In genomic region chr1:66704177-66704880, GRCh38 we compare ENCODE assay signal across 19 cellular contexts. TPM values are rescaled to one million over a fixed set of nuclear protein-coding genes. Genes with fewer than 3 reads are reported as not detected.
DNase-seq lines count a peak whose midpoint lies in the region; ATAC-seq and TF ChIP-seq lines count a peak whose summit lies in the region.
"Had no signal": no experiment of that assay in that cellular context is flagged by ENCODE, and none has a peak within 500 bp of the region (broad histone marks: within the 10 kb centered on the region; RNA-seq: fewer than 3 reads in every experiment).

No MANE protein-coding gene starts in this region.

- H3K27me3 Mint-ChIP-seq in T-cell: peaks cover 10 to 16% of the 10 kb centered on the region in 2 donors

- no peaks in the 10 kb centered on the region for H3K27me3 ChIP-seq in subcutaneous abdominal adipose tissue (ENCODE audit: control insufficient read depth in 5 of 5, insufficient read depth in 4 of 5, low read length in 5 of 5)

- no peak overlapping the region for H3K9ac ChIP-seq in subcutaneous abdominal adipose tissue (ENCODE audit: low read length in 5 of 5)
- H3K9ac ChIP-seq: KMS-11 had no signal

- TF ChIP-seq CTCF in choroid plexus epithelial cell (conservative IDR thresholded peaks at IDR 0.05; ENCODE audit: low read depth, low read length): no peak

- CTCF ChIA-PET in T-cell (lab: Charles Lee): no interaction called here

- H3K4me1 Mint-ChIP-seq in T-cell: no peaks in the 10 kb centered on the region

- POLR2A ChIA-PET in T-cell (lab: Charles Lee): interaction anchor here in 1 of 2 donors (0.6 kb wide), 1 partner anchor 33 kb away, joined by 3 read pairs; no protein-coding TSS in a partner anchor

- no peaks in the 10 kb centered on the region for H3K9me3 ChIP-seq in subcutaneous abdominal adipose tissue (ENCODE audit: control insufficient read depth in 5 of 5, low read length in 5 of 5)
- H3K9me3 ChIP-seq: Caco-2 had no signal

- H3K9me3 Mint-ChIP-seq in T-cell: no peaks in the 10 kb centered on the region
- H3K9me3 Mint-ChIP-seq: CD4-positive, alpha-beta T cell; HFFc6 had no signal

- H3K36me3 Mint-ChIP-seq in T-cell: no peaks in the 10 kb centered on the region

- H3K4me1 ChIP-seq in subcutaneous abdominal adipose tissue (ENCODE audit: control insufficient read depth in 5 of 5, insufficient read depth in 5 of 5, low read length in 5 of 5): peaks cover 0 to 19% (median 11%) of the 10 kb centered on the region in 5 donors
- H3K4me1 ChIP-seq: Caco-2 had no signal

- no peak overlapping the region for H3K27ac Mint-ChIP-seq in T-cell
- H3K27ac Mint-ChIP-seq: CD4-positive, alpha-beta T cell had no signal

- no peak overlapping the region for H3K4me3 ChIP-seq in choroid plexus epithelial cell (ENCODE audit: low read depth, low read length)
- H3K4me3 ChIP-seq in subcutaneous abdominal adipose tissue (ENCODE audit: low read depth in 1 of 5, low read length in 5 of 5): peak overlapping the region in 1 of 5 donors; percentile 7

- H3K4me3 Mint-ChIP-seq in T-cell: no peak overlapping the region
- H3K4me3 Mint-ChIP-seq: CD4-positive, alpha-beta T cell had no signal

- no peak for ATAC-seq in T-cell (replicated peaks in 1 of 4)
- ATAC-seq: Right ventricle myocardium inferior had no signal

- H3K36me3 ChIP-seq in subcutaneous abdominal adipose tissue (ENCODE audit: control insufficient read depth in 5 of 5, insufficient read depth in 5 of 5, low read length in 5 of 5): no peaks in the 10 kb centered on the region

- DNase-seq in EH (ENCODE audit: low read depth): peak; percentile 16
- DNase-seq in choroid plexus epithelial cell (ENCODE audit: low read depth): peak; percentile 54
- peak; percentile 20 for DNase-seq in iris pigment epithelial cell (ENCODE audit: low read depth)
- DNase-seq in NK-92 treated with Interleukin-12 subunit alpha and Interleukin-12 subunit beta, amount 100 ng/mL, for 24 hours (lab: John Stamatoyannopoulos, UW): no peak
- DNase-seq in NCI-H226: no peak
- no peak for DNase-seq in T-cell
- DNase-seq in mucosa of gallbladder (ENCODE audit: low spot score): no peak
- DNase-seq: Caco-2; CD4-positive, alpha-beta T cell; GDM1; H7; NCI-H2107; NCI-H526 treated with DMSO at 0.1 percent for 48 hours had no signal

- H3K27ac ChIP-seq in subcutaneous abdominal adipose tissue (ENCODE audit: low read depth, low read length): peak overlapping the region; percentile 32
- H3K27ac ChIP-seq: KMS-11 had no signal

RNA-seq across cellular contexts. Expression of gene DYNLT5, which starts 47.9 kb away (rescaled TPM):
- total RNA-seq in T-cell (under 1 TPM in 1 of 5 donors, not detected in 4; 0.78 TPM), mucosa of gallbladder (0.32 TPM)
- total RNA-seq: A172; Caco-2; CD4-positive, alpha-beta T cell; HT-29 had no signal

Comparison
In these comparisons a context has a peak if more than half of its experiments do, and no peak if none do; other contexts are left out.
1. DNase-seq: peak in EH (single experiment), choroid plexus epithelial cell (single experiment) and iris pigment epithelial cell (single experiment); none in NK-92 treated with Interleukin-12 subunit alpha and Interleukin-12 subunit beta, amount 100 ng/mL, for 24 hours (single experiment), NCI-H226 (single experiment), T-cell (0 of 34) and mucosa of gallbladder (single experiment).